ENCODE assay signal across 8 cellular contexts in the genomic region with DNA sequence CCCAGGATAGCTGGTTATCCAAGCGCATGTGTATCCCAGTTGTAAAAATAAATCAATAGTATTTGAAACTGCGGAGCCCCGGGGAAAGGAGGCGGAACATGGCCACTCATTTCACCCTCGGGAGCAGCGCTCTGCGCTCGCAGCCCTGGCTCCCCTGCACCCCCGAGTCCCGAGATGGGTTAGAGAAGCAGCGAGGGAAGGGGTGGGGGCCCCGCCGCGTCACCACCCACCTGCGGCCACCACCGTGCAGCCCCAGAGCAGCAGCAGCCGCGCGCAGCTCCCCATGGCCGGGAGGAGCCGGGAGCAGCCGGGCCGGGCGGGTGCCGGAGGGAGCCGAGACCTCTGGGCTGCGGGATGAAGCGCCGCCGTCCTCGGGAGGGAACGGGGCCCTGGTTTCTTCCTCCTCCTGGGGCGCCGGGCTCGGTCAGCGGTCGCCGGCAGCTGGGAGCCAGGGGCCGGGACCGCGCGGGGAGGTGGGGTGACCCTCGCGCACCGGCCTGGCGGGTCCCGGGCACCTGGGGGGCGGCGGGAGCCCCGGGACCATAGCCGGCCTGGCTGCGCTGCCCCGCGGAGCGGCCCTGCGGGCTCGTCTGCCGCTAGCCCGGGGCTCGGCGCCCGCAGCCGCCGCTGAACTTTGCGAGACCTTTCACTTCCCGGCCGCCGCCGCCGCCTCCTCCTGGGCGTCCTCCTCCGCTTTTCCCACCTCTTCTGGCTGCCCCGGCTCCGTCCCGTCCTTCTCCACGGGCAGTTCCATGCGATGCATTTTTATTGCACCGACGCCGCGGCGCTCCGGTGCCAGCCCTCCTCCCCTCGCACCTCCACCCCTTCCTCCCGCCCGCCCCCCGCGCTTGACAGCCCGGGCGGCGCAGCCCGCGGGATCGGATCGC. TPM values are rescaled to one million over a fixed set of nuclear protein-coding genes. Genes with fewer than 3 reads are reported as not detected.
DNase-seq lines count a peak whose midpoint lies in the region; ATAC-seq and TF ChIP-seq lines count a peak whose summit lies in the region.

A gene (minus strand): TSS at position 740 of the 887 bp plus-strand sequence. CDS start 455 bp downstream, at position 285.

- no peaks in the 10 kb centered on the region for H3K9me3 Mint-ChIP-seq in stimulated activated naive B cell treated with anti-CD40 and anti-IgM and Interleukin-4, amounts not matched to agents 10 μg/mL and 1 μg/mL and 100 μg/mL, for 72 hours

- H3K27ac ChIP-seq in left lung, result peak within 1 kb of the TSS; percentile 70 to 76

- peaks cover 0 to 6% of the 10 kb centered on the region in 2 donors for H3K4me1 ChIP-seq in left lung

- ATAC-seq in HG02588 (IDR thresholded peaks at IDR 0.05; ENCODE audit: unreplicated experiment) (peak; percentile 58), left lung (peak; percentile 48)
- ATAC-seq in stimulated activated naive B cell treated with anti-CD40 and anti-IgM and Interleukin-4, amounts not matched to agents 10 μg/mL and 1 μg/mL and 100 μg/mL, for 72 hours (replicated peaks), result peak; percentile 63 to 70

- H3K27me3 Mint-ChIP-seq in stimulated activated naive B cell treated with anti-CD40 and anti-IgM and Interleukin-4, amounts not matched to agents 10 μg/mL and 1 μg/mL and 100 μg/mL, for 72 hours, result peaks cover 44 to 66% of the 10 kb centered on the region in 2 donors

- no peaks in the 10 kb centered on the region for H3K36me3 ChIP-seq in left lung

- TF ChIP-seq CTCF in choroid plexus epithelial cell (conservative IDR thresholded peaks at IDR 0.05; ENCODE audit: low read depth, low read length) (no peak), left lung (IDR thresholded peaks at IDR 0.05) (no peak)

- peak within 1 kb of the TSS; percentile 64 for H3K4me3 ChIP-seq in choroid plexus epithelial cell (ENCODE audit: low read depth, low read length)
- peak within 1 kb of the TSS; percentile 54 to 61 for H3K4me3 ChIP-seq in left lung

- DNase-seq in EL, result peak; percentile 68
- peak; percentile 43 for DNase-seq in SW480 (ENCODE audit: low spot score)
- peak; percentile 33 for DNase-seq in choroid plexus epithelial cell (ENCODE audit: low read depth)
- DNase-seq in left lung, result peak; percentile 54 to 82
- peak; percentile 1 for DNase-seq in stimulated activated naive B cell treated with anti-CD40 and anti-IgM and Interleukin-4, amounts not matched to agents 10 μg/mL and 1 μg/mL and 100 μg/mL, for 72 hours
- no peak for DNase-seq in KG1 (lab: John Stamatoyannopoulos, UW)
- no peak for DNase-seq in amniotic stem cell (lab: John Stamatoyannopoulos, UW)

- intact Hi-C loops in left lung (cut with DNase I), result no loop called here

- H3K4me1 Mint-ChIP-seq in stimulated activated naive B cell treated with anti-CD40 and anti-IgM and Interleukin-4, amounts not matched to agents 10 μg/mL and 1 μg/mL and 100 μg/mL, for 72 hours, result peaks cover 9 to 20% of the 10 kb centered on the region in 2 donors

- no peaks in the 10 kb centered on the region for H3K36me3 Mint-ChIP-seq in stimulated activated naive B cell treated with anti-CD40 and anti-IgM and Interleukin-4, amounts not matched to agents 10 μg/mL and 1 μg/mL and 100 μg/mL, for 72 hours

- H3K27ac Mint-ChIP-seq in stimulated activated naive B cell treated with anti-CD40 and anti-IgM and Interleukin-4, amounts not matched to agents 10 μg/mL and 1 μg/mL and 100 μg/mL, for 72 hours, result peak within 1 kb of the TSS; percentile 84

- H3K27me3 ChIP-seq in left lung, result peaks cover 10 to 81% of the 10 kb centered on the region in 2 donors

- H3K9me3 ChIP-seq in left lung, result no peaks in the 10 kb centered on the region

- peak within 1 kb of the TSS; percentile 86 for H3K4me3 Mint-ChIP-seq in stimulated activated naive B cell treated with anti-CD40 and anti-IgM and Interleukin-4, amounts not matched to agents 10 μg/mL and 1 μg/mL and 100 μg/mL, for 72 hours

RNA-seq across cellular contexts. Expression of the gene that starts here (rescaled TPM):
- 10 to 100 TPM; 61.9 to 81.5 TPM for total RNA-seq in left lung

Comparison
In these comparisons a context has a peak if more than half of its experiments do, and no peak if none do; other contexts are left out.
1. DNase-seq: peak in EL (single experiment), SW480 (single experiment), choroid plexus epithelial cell (single experiment), left lung (2 of 2) and stimulated activated naive B cell treated with anti-CD40 and anti-IgM and Interleukin-4, amounts not matched to agents 10 μg/mL and 1 μg/mL and 100 μg/mL, for 72 hours (single experiment); none in KG1 (single experiment) and amniotic stem cell (single experiment).
2. Peak in every context shown above with its lines, with median percentiles within 50 percentile points of each other: ATAC-seq.